In genomic region chr20:34491226-34491931, GRCh38 we compare ENCODE assay signal across 21 cellular contexts.
"Had no signal": no experiment of that assay in that cellular context is flagged by ENCODE, and none has a peak within 500 bp of the region (broad histone marks: within the 10 kb centered on the region; RNA-seq: fewer than 3 reads in every experiment).

No MANE protein-coding gene starts in this region.

- H3K4me2 ChIP-seq: neural progenitor cell had no signal

- H3K4me3 ChIP-seq: coronary artery, esophagus squamous epithelium, gastroesophageal sphincter, neural progenitor cell, upper lobe of left lung had no signal

- H3K27me3 ChIP-seq: esophagus squamous epithelium, gastroesophageal sphincter, neural progenitor cell, upper lobe of left lung had no signal

- H3K27ac ChIP-seq: coronary artery, esophagus squamous epithelium, gastroesophageal sphincter, neural progenitor cell, upper lobe of left lung had no signal

- H2AFZ ChIP-seq: neural progenitor cell had no signal

- H3K9ac ChIP-seq: neural progenitor cell had no signal

- FAIRE-seq: islet of Langerhans had no signal

- H3K9me3 ChIP-seq: esophagus squamous epithelium, gastroesophageal sphincter, upper lobe of left lung had no signal

- H3K4me1 ChIP-seq: esophagus squamous epithelium, gastroesophageal sphincter, neural progenitor cell, upper lobe of left lung had no signal

- ATAC-seq: activated CD8-positive, alpha-beta T cell treated with anti-CD3 and anti-CD28 coated beads for 36 hours; gastroesophageal sphincter; left ventricle myocardium superior; naive thymus-derived CD8-positive, alpha-beta T cell; stimulated activated naive CD8-positive, alpha-beta T cell treated with anti-CD3 and anti-CD28 coated beads, Interleukin-15, Interleukin-2, amounts not matched to agents 100 U/mL and 50 U/mL, for 24 hours had no signal

- DNase-seq: activated CD4-positive, alpha-beta T cell treated with anti-CD3 and anti-CD28 coated beads, Interleukin-2, amount 10 ng/mL, durations not matched to agents 7 days and 5 days; activated CD8-positive, alpha-beta T cell treated with anti-CD3 and anti-CD28 coated beads for 36 hours; activated effector memory CD4-positive, alpha-beta T cell treated with Interleukin-2 at 50 U/mL for 16 hours; activated naive CD4-positive, alpha-beta T cell treated with anti-CD3 and anti-CD28 coated beads for 36 hours; activated T-cell treated with anti-CD3 and anti-CD28 coated beads, Interleukin-2, amount 50 U/mL, for 24 hours; cerebellar nuclear complex; esophagus squamous epithelium; head of caudate nucleus; hypothalamus; left ventricle myocardium superior; mammary epithelial cell; naive thymus-derived CD8-positive, alpha-beta T cell; retina; stimulated activated CD4-positive, alpha-beta T cell treated with anti-CD3 and anti-CD28 coated beads, Interleukin-2, amount 100 ng/mL, for 48 hours; stimulated activated naive CD8-positive, alpha-beta T cell treated with anti-CD3 and anti-CD28 coated beads, Interleukin-15, Interleukin-2, amounts not matched to agents 100 U/mL and 50 U/mL, for 24 hours; T1000; upper lobe of left lung had no signal
